17 cellular contexts compared by ENCODE assay signal in the genomic region with DNA sequence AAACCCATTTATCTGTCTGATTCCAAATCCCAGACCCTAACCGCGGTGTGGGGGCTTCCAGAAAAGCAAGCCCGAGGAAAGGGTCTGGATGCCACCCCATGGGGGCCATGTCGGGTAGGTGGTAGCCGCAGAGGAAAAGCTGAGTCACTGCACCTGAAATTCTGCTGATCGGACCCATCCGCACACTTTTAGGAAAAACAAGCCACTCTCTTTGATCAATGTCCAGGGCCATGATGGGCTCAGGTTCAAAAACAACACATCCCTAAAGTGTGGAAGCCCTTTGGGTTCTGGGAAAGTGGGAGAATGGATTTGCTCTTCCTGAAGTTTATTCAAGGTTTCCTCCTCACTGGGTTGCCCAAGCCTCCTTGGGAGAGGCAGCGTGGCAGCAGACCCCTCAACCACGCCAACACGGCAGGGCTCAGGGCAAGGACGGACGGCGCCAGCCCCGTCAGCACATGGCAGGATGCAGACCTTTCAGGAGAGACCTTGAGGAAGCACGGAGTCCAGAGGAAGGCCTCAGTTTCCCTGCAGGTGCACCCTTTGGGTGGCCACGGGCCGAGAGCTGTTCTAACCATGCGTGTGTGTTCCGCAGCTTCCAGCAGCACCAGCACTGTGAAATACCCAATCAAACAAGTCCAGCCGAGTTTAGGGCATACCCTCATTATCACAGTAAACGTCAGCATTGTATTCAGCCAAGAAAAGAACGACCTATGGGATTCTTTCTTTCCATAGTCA.
A peak's percentile ranks its signal among the peaks of the same experiment; 100 is the strongest.
DNase-seq lines count a peak whose midpoint lies in the region; ATAC-seq, FAIRE-seq and TF ChIP-seq lines count a peak whose summit lies in the region.
"Had no signal": no experiment of that assay in that cellular context is flagged by ENCODE, and none has a peak within 500 bp of the region (broad histone marks: within the 10 kb centered on the region; RNA-seq: fewer than 3 reads in every experiment).

No MANE protein-coding gene starts in this region.

- H3K79me2 ChIP-seq in osteoblast (ENCODE audit: insufficient read depth, low read length), result no peaks in the 10 kb centered on the region

- H3K4me3 ChIP-seq in osteoblast (ENCODE audit: insufficient read depth, low read length) (no peak overlapping the region), aorta (ENCODE audit: low read length in 2 of 2) (no peak overlapping the region), foreskin fibroblast (ENCODE audit: low read depth in 1 of 2, low read length in 2 of 2) (no peak overlapping the region)

- H3K27ac ChIP-seq in osteoblast (ENCODE audit: low read depth, low read length) (no peak overlapping the region), aorta (ENCODE audit: low read depth in 1 of 2, low read length in 2 of 2) (no peak overlapping the region)

- no peak overlapping the region for H2AFZ ChIP-seq in osteoblast (ENCODE audit: low read length)

- no peaks in the 10 kb centered on the region for H3K9me3 Mint-ChIP-seq in chondrocyte (ENCODE audit: low read depth)
- H3K9me3 Mint-ChIP-seq in activated CD8-positive, alpha-beta T cell treated with anti-CD3 and anti-CD28 coated beads for 36 hours, result no peaks in the 10 kb centered on the region
- H3K9me3 Mint-ChIP-seq: IgD-negative memory B cell had no signal

- no peaks in the 10 kb centered on the region for H4K20me1 ChIP-seq in osteoblast (ENCODE audit: insufficient read depth, low read length)

- H3K9me3 ChIP-seq in osteoblast (ENCODE audit: low read depth, low read length), result no peaks in the 10 kb centered on the region
- H3K9me3 ChIP-seq in aorta (ENCODE audit: control insufficient read depth, low read length), result no peaks in the 10 kb centered on the region
- H3K9me3 ChIP-seq: BE2C had no signal

- no peaks in the 10 kb centered on the region for H3K27me3 Mint-ChIP-seq in chondrocyte (ENCODE audit: low read depth)
- H3K27me3 Mint-ChIP-seq in activated CD8-positive, alpha-beta T cell treated with anti-CD3 and anti-CD28 coated beads for 36 hours, result no peaks in the 10 kb centered on the region

- H3K27me3 ChIP-seq in osteoblast (ENCODE audit: insufficient read depth, low read length), result no peaks in the 10 kb centered on the region
- H3K27me3 ChIP-seq in aorta (ENCODE audit: control insufficient read depth in 1 of 2, insufficient read depth in 2 of 2, low read length in 1 of 2), result no peaks in the 10 kb centered on the region
- H3K27me3 ChIP-seq: BE2C had no signal

- H3K4me1 Mint-ChIP-seq in chondrocyte (ENCODE audit: low read depth), result peaks cover 72% of the 10 kb centered on the region
- no peaks in the 10 kb centered on the region for H3K4me1 Mint-ChIP-seq in activated CD8-positive, alpha-beta T cell treated with anti-CD3 and anti-CD28 coated beads for 36 hours (ENCODE audit: low read depth)
- H3K4me1 Mint-ChIP-seq: IgD-negative memory B cell had no signal

- POLR2A ChIA-PET in activated CD8-positive, alpha-beta T cell treated with anti-CD3 and anti-CD28 coated beads for 36 hours (lab: Charles Lee), result no interaction called here

- DNase-seq in HTR-8/SVneo (ENCODE audit: insufficient read length, low spot score), result no peak
- peak; percentile 72 for DNase-seq in chondrocyte (ENCODE audit: low spot score)
- peak; percentile 61 for DNase-seq in osteoblast (ENCODE audit: insufficient read length, low spot score, missing footprints)
- peak; percentile 32 to 59 for DNase-seq in aorta
- no peak for DNase-seq in SHP77 (lab: John Stamatoyannopoulos, UW)
- no peak for DNase-seq in foreskin fibroblast
- no peak for DNase-seq in activated CD8-positive, alpha-beta T cell treated with anti-CD3 and anti-CD28 coated beads for 36 hours
- DNase-seq: BE2C, EL, GF-D8, NCI-H1105 treated with DMSO at 0.1 percent for 48 hours, NCI-H2029 treated with DMSO at 0.1 percent for 48 hours, NCI-H226, NCI-H510A treated with DMSO at 0.1 percent for 48 hours, NCI-H748 treated with DMSO at 0.1 percent for 48 hours had no signal

- no peak overlapping the region for H3K4me3 Mint-ChIP-seq in chondrocyte (ENCODE audit: unreplicated experiment)
- H3K4me3 Mint-ChIP-seq in activated CD8-positive, alpha-beta T cell treated with anti-CD3 and anti-CD28 coated beads for 36 hours, result no peak overlapping the region
- H3K4me3 Mint-ChIP-seq: IgD-negative memory B cell had no signal

- peaks cover 23% of the 10 kb centered on the region for H3K4me1 ChIP-seq in osteoblast (ENCODE audit: insufficient read depth, low read length)
- peaks cover 0 to 13% of the 10 kb centered on the region in 2 donors for H3K4me1 ChIP-seq in aorta (ENCODE audit: control insufficient read depth in 1 of 2, insufficient read depth in 2 of 2, low read length in 2 of 2)
- H3K4me1 ChIP-seq: BE2C had no signal

- H3K4me2 ChIP-seq in osteoblast (ENCODE audit: insufficient read depth, low read length), result no peak overlapping the region

- peaks cover 2% of the 10 kb centered on the region for H3K36me3 Mint-ChIP-seq in chondrocyte (ENCODE audit: low read depth)
- H3K36me3 Mint-ChIP-seq in activated CD8-positive, alpha-beta T cell treated with anti-CD3 and anti-CD28 coated beads for 36 hours (ENCODE audit: low read depth), result no peaks in the 10 kb centered on the region

- TF ChIP-seq CTCF in chondrocyte (IDR thresholded peaks at IDR 0.05) (no peak), osteoblast (IDR thresholded peaks at IDR 0.05; ENCODE audit: extremely low read depth, low read depth, low read length) (no peak), foreskin fibroblast (IDR thresholded peaks at IDR 0.05; ENCODE audit: low read depth, low read length) (no peak)
- TF ChIP-seq CTCF in activated CD8-positive, alpha-beta T cell treated with anti-CD3 and anti-CD28 coated beads for 36 hours (IDR thresholded peaks at IDR 0.05), result no peak

- peak; percentile 66 for FAIRE-seq in HTR-8/SVneo (lab: Jason Lieb, UNC)
- FAIRE-seq: H54 had no signal

- no peak overlapping the region for H3K27ac Mint-ChIP-seq in chondrocyte (ENCODE audit: unreplicated experiment)
- no peak overlapping the region for H3K27ac Mint-ChIP-seq in activated CD8-positive, alpha-beta T cell treated with anti-CD3 and anti-CD28 coated beads for 36 hours
- H3K27ac Mint-ChIP-seq: IgD-negative memory B cell had no signal

- ATAC-seq in aorta (ENCODE audit: low FRiP score), result no peak
- ATAC-seq in activated CD8-positive, alpha-beta T cell treated with anti-CD3 and anti-CD28 coated beads for 36 hours, result no peak

- CTCF ChIA-PET in activated CD8-positive, alpha-beta T cell treated with anti-CD3 and anti-CD28 coated beads for 36 hours (lab: Charles Lee), result no interaction called here

- H3K36me3 ChIP-seq in osteoblast (ENCODE audit: insufficient read depth, low read length), result no peaks in the 10 kb centered on the region
- H3K36me3 ChIP-seq in aorta (ENCODE audit: control insufficient read depth in 1 of 2, insufficient read depth in 2 of 2, low read length in 1 of 2), result no peaks in the 10 kb centered on the region
- H3K36me3 ChIP-seq: BE2C had no signal

- intact Hi-C loops in aorta (cut with DNase I), result no loop called here
- intact Hi-C loops in activated CD8-positive, alpha-beta T cell treated with anti-CD3 and anti-CD28 coated beads for 36 hours (cut with micrococcal nuclease), result no loop called here

- WGBS in aorta, 2 donors, result 72 to 80% methylated on average over 22 of the region's 22 CpGs

Comparison
In these comparisons a context has a peak if more than half of its experiments do, and no peak if none do; other contexts are left out.
1. DNase-seq: peak in chondrocyte (single experiment), osteoblast (single experiment) and aorta (2 of 2); none in HTR-8/SVneo (single experiment), SHP77 (0 of 2), foreskin fibroblast (0 of 2) and activated CD8-positive, alpha-beta T cell treated with anti-CD3 and anti-CD28 coated beads for 36 hours (single experiment).